ENCODE assay signal across 3 cellular contexts in the genomic region with DNA sequence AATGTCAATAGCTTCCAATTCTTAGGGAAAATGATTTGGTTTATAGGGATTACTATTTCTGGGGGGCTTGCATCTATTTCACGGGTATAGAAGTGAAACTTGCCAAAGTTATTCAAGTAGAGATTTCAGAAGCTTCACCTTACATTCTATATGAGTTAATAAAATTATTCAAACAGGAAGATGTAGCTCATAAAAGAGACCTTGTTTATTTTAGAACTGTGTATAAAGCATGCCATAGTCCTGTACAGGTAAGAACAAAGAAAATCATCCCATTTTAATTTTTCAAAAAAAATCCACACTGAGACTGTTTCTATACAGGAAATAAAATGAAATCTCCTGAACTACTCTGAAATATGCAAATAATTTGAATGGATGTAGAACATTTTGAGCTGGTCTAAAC.
"Had no signal": no experiment of that assay in that cellular context is flagged by ENCODE, and none has a peak within 500 bp of the region (broad histone marks: within the 10 kb centered on the region; RNA-seq: fewer than 3 reads in every experiment).

No MANE protein-coding gene starts in this region.

- DNase-seq: GDM1, GF-D8 had no signal

- ATAC-seq: GM12878 had no signal

- H3K4me3 ChIP-seq: GM12878 had no signal
